In the genomic region with DNA sequence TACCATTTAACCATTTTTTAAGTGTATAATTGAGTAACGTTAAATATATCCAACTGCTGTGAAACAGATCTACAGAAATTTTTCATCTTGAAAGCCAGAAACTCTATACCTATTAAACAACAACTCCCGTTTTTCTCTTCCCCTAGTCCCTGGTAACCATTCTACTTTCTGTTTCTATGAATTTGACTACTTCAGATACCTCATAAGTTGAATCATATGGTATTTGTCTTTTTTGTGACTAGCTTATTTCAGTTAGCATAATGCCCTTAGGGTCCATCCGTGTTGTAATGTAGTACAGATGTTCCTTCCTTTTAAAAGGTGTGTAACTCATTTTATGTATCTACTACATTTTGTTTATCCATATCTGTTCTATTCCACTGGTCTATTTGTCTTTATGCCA, we compare ENCODE assay signal across 10 cellular contexts. TPM values are rescaled to one million over a fixed set of nuclear protein-coding genes. Genes with fewer than 3 reads are reported as not detected.
DNase-seq lines count a peak whose midpoint lies in the region; ATAC-seq and TF ChIP-seq lines count a peak whose summit lies in the region.
"Had no signal": no experiment of that assay in that cellular context is flagged by ENCODE, and none has a peak within 500 bp of the region (broad histone marks: within the 10 kb centered on the region; RNA-seq: fewer than 3 reads in every experiment).

No MANE protein-coding gene starts in this region.

- no peak overlapping the region for H3K27ac Mint-ChIP-seq in nephron progenitor cell

- no peak for TF ChIP-seq CTCF in fibroblast of villous mesenchyme (IDR thresholded peaks at IDR 0.05; ENCODE audit: insufficient read depth, low read depth, low read length)
- TF ChIP-seq CTCF in nephron progenitor cell (IDR thresholded peaks at IDR 0.05): no peak

- no peak overlapping the region for H3K4me3 Mint-ChIP-seq in nephron progenitor cell

- DNase-seq in fibroblast of villous mesenchyme (ENCODE audit: low read depth): peak; percentile 25
- DNase-seq in NCI-H1436 treated with DMSO at 0.1 percent for 48 hours (lab: John Stamatoyannopoulos, UW): no peak
- DNase-seq in nephron progenitor cell: no peak
- DNase-seq in stimulated activated CD8-positive, alpha-beta memory T cell treated with anti-CD3 and anti-CD28 coated beads, Interleukin-4, amount 100 ng/mL, for 48 hours: no peak
- DNase-seq: SHP77 treated with DMSO at 0.1 percent for 48 hours had no signal

- TF ChIP-seq POLR2A in GM18505 (IDR thresholded peaks at IDR 0.05; ENCODE audit: borderline replicate concordance, extremely low read depth, insufficient read depth, insufficient read length): no peak

- peaks cover 58% of the 10 kb centered on the region for H3K36me3 Mint-ChIP-seq in nephron progenitor cell (ENCODE audit: low read depth)

- ATAC-seq in GM18858 (IDR thresholded peaks at IDR 0.05; ENCODE audit: unreplicated experiment) (peak; percentile 66), GM21619 (IDR thresholded peaks at IDR 0.05; ENCODE audit: unreplicated experiment) (peak; percentile 81), HG03565 (IDR thresholded peaks at IDR 0.05; ENCODE audit: unreplicated experiment) (peak; percentile 70), GM18505 (IDR thresholded peaks at IDR 0.05; ENCODE audit: unreplicated experiment) (no peak)
- ATAC-seq: sciatic nerve had no signal

- no peaks in the 10 kb centered on the region for H3K27me3 Mint-ChIP-seq in nephron progenitor cell (ENCODE audit: low read depth, poor library complexity)

- H3K4me1 Mint-ChIP-seq in nephron progenitor cell: no peaks in the 10 kb centered on the region

- no peak overlapping the region for H3K4me3 ChIP-seq in fibroblast of villous mesenchyme (ENCODE audit: low read depth, low read length)

- H3K9me3 Mint-ChIP-seq in nephron progenitor cell: peaks cover 75% of the 10 kb centered on the region

RNA-seq across cellular contexts. Expression of a gene that starts 48.7 kb away (rescaled TPM):
- 56.7 and 57.4 TPM in 2 replicates for total RNA-seq in fibroblast of villous mesenchyme
